In the genomic region with DNA sequence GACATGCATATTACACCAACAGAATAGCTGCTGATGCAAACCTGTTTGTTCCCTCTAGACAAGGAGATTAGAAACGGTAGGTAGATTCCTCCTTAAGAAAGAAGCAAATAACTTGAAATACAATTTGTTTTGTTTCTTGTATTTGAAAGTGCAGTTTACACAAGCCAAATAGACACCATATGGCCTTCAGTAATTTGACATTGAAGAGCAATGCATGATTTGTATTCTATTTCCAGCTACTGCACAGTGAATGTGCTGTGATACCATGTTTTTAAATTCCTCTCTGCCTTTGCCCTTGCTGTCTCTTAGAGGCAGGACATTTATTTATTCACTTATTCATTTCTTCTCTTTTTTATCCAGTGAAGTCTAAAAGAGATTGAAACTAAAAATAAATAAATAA, we compare ENCODE assay signal across 23 cellular contexts.
"Had no signal": no experiment of that assay in that cellular context is flagged by ENCODE, and none has a peak within 500 bp of the region (broad histone marks: within the 10 kb centered on the region; RNA-seq: fewer than 3 reads in every experiment).

No MANE protein-coding gene starts in this region.

- ATAC-seq: activated naive CD4-positive, alpha-beta T cell treated with anti-CD3 and anti-CD28 coated beads, Interleukin-2, amount 50 U/mL, for 72 hours; activated naive CD8-positive, alpha-beta T cell treated with anti-CD3 and anti-CD28 coated beads, Interleukin-2, amount 50 U/mL, for 24 hours; activated T-cell treated with anti-CD3 and anti-CD28 coated beads, Interleukin-2, amount 50 U/mL, for 4 hours; body of pancreas; T-helper 17 cell; WTC11 had no signal

- DNase-seq: activated CD4-positive, alpha-beta T cell treated with anti-CD3 and anti-CD28 coated beads for 48 hours; activated CD4-positive, alpha-beta T cell treated with anti-CD3 and anti-CD28 coated beads, Interleukin-2, amount 50 U/mL, for 48 hours; activated CD4-positive, CD25-positive, alpha-beta regulatory T cell treated with anti-CD3 and anti-CD28 coated beads, Interleukin-2, amount 50 U/mL, for 72 hours; activated CD8-positive, alpha-beta memory T cell treated with anti-CD3 and anti-CD28 coated beads for 24 hours; activated effector memory CD4-positive, alpha-beta T cell treated with anti-CD3 and anti-CD28 coated beads, Interleukin-2, amount 50 U/mL, for 16 hours; activated naive CD4-positive, alpha-beta T cell treated with Interleukin-2 at 50 U/mL for 16 hours; activated naive CD8-positive, alpha-beta T cell treated with anti-CD3 and anti-CD28 coated beads, Interleukin-2, amount 50 U/mL, for 24 hours; activated T-cell treated with anti-CD3 and anti-CD28 coated beads, Interleukin-2, amount 50 U/mL, for 4 hours; amniotic stem cell; central memory CD4-positive, alpha-beta T cell; MG63; MV-4-11; NCI-H1092 treated with DMSO at 0.1 percent for 48 hours; NCI-H1436; NCI-H187 treated with DMSO at 0.1 percent for 48 hours; NCI-H345; NCI-H526; SIG-M5; T-helper 17 cell; T-helper 9 cell had no signal
